16 cellular contexts compared by ENCODE assay signal in the genomic region with DNA sequence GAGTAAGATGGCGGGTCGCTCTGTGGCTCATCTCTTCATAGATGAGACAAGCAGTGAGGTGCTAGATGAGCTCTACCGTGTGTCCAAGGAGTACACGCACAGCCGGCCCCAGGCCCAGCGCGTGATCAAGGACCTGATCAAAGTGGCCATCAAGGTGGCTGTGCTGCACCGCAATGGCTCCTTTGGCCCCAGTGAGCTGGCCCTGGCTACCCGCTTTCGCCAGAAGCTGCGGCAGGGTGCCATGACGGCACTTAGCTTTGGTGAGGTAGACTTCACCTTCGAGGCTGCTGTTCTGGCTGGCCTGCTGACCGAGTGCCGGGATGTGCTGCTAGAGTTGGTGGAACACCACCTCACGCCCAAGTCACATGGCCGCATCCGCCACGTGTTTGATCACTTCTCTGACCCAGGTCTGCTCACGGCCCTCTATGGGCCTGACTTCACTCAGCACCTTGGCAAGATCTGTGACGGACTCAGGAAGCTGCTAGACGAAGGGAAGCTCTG. TPM values are rescaled to one million over a fixed set of nuclear protein-coding genes. Genes with fewer than 3 reads are reported as not detected.
DNase-seq lines count a peak whose midpoint lies in the region; ATAC-seq and TF ChIP-seq lines count a peak whose summit lies in the region.
"Had no signal": no experiment of that assay in that cellular context is flagged by ENCODE, and none has a peak within 500 bp of the region (broad histone marks: within the 10 kb centered on the region; RNA-seq: fewer than 3 reads in every experiment).

No MANE protein-coding gene starts in this region.

- no peak for TF ChIP-seq POLR2A in spleen (IDR thresholded peaks at IDR 0.05)

- H3K4me3 ChIP-seq in coronary artery (no peak overlapping the region), spleen (peak overlapping the region in 5 of 8 donors; percentile 55 to 91 (median 67))

- peaks cover 15 to 82% (median 58%) of the 10 kb centered on the region in 6 donors for H3K4me1 ChIP-seq in spleen

- no peak for ATAC-seq in activated CD4-positive, alpha-beta T cell treated with anti-CD3 and anti-CD28 coated beads for 36 hours
- ATAC-seq in GM21717 (IDR thresholded peaks at IDR 0.05; ENCODE audit: unreplicated experiment), result no peak

- H3K4me1 Mint-ChIP-seq in activated CD4-positive, alpha-beta T cell treated with anti-CD3 and anti-CD28 coated beads for 36 hours, result peaks cover 59% of the 10 kb centered on the region
- H3K4me1 Mint-ChIP-seq: mesothelial cell of epicardium had no signal

- no peaks in the 10 kb centered on the region for H3K27me3 ChIP-seq in spleen (replicated peaks in 1 of 7)
- H3K27me3 ChIP-seq: heart left ventricle had no signal

- peak; percentile 61 for DNase-seq in activated CD4-positive, alpha-beta T cell treated with anti-CD3 and anti-CD28 coated beads for 36 hours
- DNase-seq in activated CD4-positive, alpha-beta T cell treated with anti-CD3 and anti-CD28 coated beads, Interleukin-2, amount 50 U/mL, for 1 hour, result no peak
- DNase-seq in RPMI8226 (peak; percentile 49), coronary artery (ENCODE audit: low spot score) (peak; percentile 68), spleen (peak; percentile 78), NCI-H226 (no peak), cortex of kidney (lab: John Stamatoyannopoulos, UW) (no peak)
- DNase-seq: GOT3, heart left ventricle, KG1 had no signal

- no peaks in the 10 kb centered on the region for H3K9me3 ChIP-seq in spleen
- H3K9me3 ChIP-seq: heart left ventricle had no signal

- intact Hi-C loops in activated CD4-positive, alpha-beta T cell treated with anti-CD3 and anti-CD28 coated beads for 36 hours (cut with DNase I, micrococcal nuclease), result loop anchor here (5.0 kb wide), 3 partner anchors 38 to 596 kb away; a partner anchor contains a TSS
- intact Hi-C loops in spleen (cut with DNase I; ENCODE audit: low total_unique reads), result loop anchor here (5.0 kb wide), 1 partner anchor 56 kb away; no protein-coding TSS in a partner anchor

- 84 to 89% (median 86%) methylated on average over 19 to 22 of the region's 22 CpGs for WGBS in spleen, 5 donors

- no peak for TF ChIP-seq CTCF in coronary artery (IDR thresholded peaks at IDR 0.05)
- no peak for TF ChIP-seq CTCF in spleen (IDR thresholded peaks at IDR 0.05 in 8 of 11, conservative IDR thresholded peaks at IDR 0.05 in 3 of 11)

- peaks cover 0 to 68% (median 23%) of the 10 kb centered on the region in 6 donors for H3K36me3 ChIP-seq in spleen

- peak overlapping the region; percentile 99 for H3K27ac Mint-ChIP-seq in activated CD4-positive, alpha-beta T cell treated with anti-CD3 and anti-CD28 coated beads for 36 hours
- H3K27ac Mint-ChIP-seq: mesothelial cell of epicardium had no signal

- H3K9me3 Mint-ChIP-seq in activated CD4-positive, alpha-beta T cell treated with anti-CD3 and anti-CD28 coated beads for 36 hours (ENCODE audit: low read depth), result no peaks in the 10 kb centered on the region
- H3K9me3 Mint-ChIP-seq: mesothelial cell of epicardium had no signal

- POLR2A ChIA-PET in activated CD4-positive, alpha-beta T cell treated with anti-CD3 and anti-CD28 coated beads for 36 hours (lab: Charles Lee), result interaction anchor here (0.5 to 2.9 kb wide), 5 partner anchors 28 to 121 kb away, joined by 3 to 9 read pairs (median 5); no protein-coding TSS in a partner anchor

- peaks cover 52% of the 10 kb centered on the region for H3K36me3 Mint-ChIP-seq in activated CD4-positive, alpha-beta T cell treated with anti-CD3 and anti-CD28 coated beads for 36 hours (ENCODE audit: low read depth)

- CTCF ChIA-PET in activated CD4-positive, alpha-beta T cell treated with anti-CD3 and anti-CD28 coated beads for 36 hours (lab: Charles Lee), result interaction anchor here (0.6 to 8.0 kb wide), 6 partner anchors 10 to 445 kb away, joined by 3 to 195 read pairs (median 4); a partner anchor contains a TSS

- H3K4me3 Mint-ChIP-seq in activated CD4-positive, alpha-beta T cell treated with anti-CD3 and anti-CD28 coated beads for 36 hours, result peak overlapping the region; percentile 88
- H3K4me3 Mint-ChIP-seq: mesothelial cell of epicardium had no signal

- H3K27ac ChIP-seq in coronary artery (peak overlapping the region in 1 of 2 donors; percentile 39), spleen (peak overlapping the region in 7 of 8 donors; percentile 83 to 94 (median 85))

- no peaks in the 10 kb centered on the region for H3K27me3 Mint-ChIP-seq in activated CD4-positive, alpha-beta T cell treated with anti-CD3 and anti-CD28 coated beads for 36 hours

RNA-seq across cellular contexts. Expression of a gene that starts 2.4 kb away (rescaled TPM):
- total RNA-seq in activated CD4-positive, alpha-beta T cell treated with anti-CD3 and anti-CD28 coated beads for 36 hours, result 10 to 100 TPM; 18.4 to 19.2 TPM
- 10 to 100 TPM; 26.3 to 48.0 (median 35.3) TPM for total RNA-seq in spleen
- polyA plus RNA-seq in spleen, result 10 to 100 TPM; 58.8 to 63.4 (median 61.9) TPM
- total RNA-seq: A673, mesothelial cell of epicardium, NCI-H460, SK-MEL-5 had no signal

RNA-seq across cellular contexts. Expression of a gene that starts 6.9 kb away (rescaled TPM):
- total RNA-seq in activated CD4-positive, alpha-beta T cell treated with anti-CD3 and anti-CD28 coated beads for 36 hours, result 1 to 10 TPM; 4.3 to 5.1 TPM
- 10 to 100 TPM in 1 of 7 donors, 1 to 10 TPM in 6; 3.7 to 10.0 (median 4.6) TPM for total RNA-seq in spleen
- polyA plus RNA-seq in spleen, result 1 to 10 TPM; 2.5 to 4.8 (median 2.8) TPM

RNA-seq across cellular contexts. Expression of a gene that starts 7.1 kb away (rescaled TPM):
- total RNA-seq in activated CD4-positive, alpha-beta T cell treated with anti-CD3 and anti-CD28 coated beads for 36 hours, result 10 to 100 TPM; 64.3 to 90.8 TPM
- total RNA-seq in spleen, result 10 to 100 TPM; 36.2 to 63.5 (median 41.5) TPM
- polyA plus RNA-seq in spleen, result 10 to 100 TPM; 64.9 to 96.2 (median 74.6) TPM

RNA-seq across cellular contexts. Expression of a gene that starts 12.4 kb away (rescaled TPM):
- 1 to 10 TPM; 3.2 to 3.5 TPM for total RNA-seq in activated CD4-positive, alpha-beta T cell treated with anti-CD3 and anti-CD28 coated beads for 36 hours
- total RNA-seq in spleen, result 1 to 10 TPM; 2.0 to 9.4 (median 4.1) TPM
- 1 to 10 TPM; 3.2 to 5.8 (median 4.4) TPM for polyA plus RNA-seq in spleen

RNA-seq across cellular contexts. Expression of a gene that starts 17.0 kb away (rescaled TPM):
- total RNA-seq in activated CD4-positive, alpha-beta T cell treated with anti-CD3 and anti-CD28 coated beads for 36 hours, result 1 to 10 TPM in 1 of 2 experiments, under 1 TPM in 1; 0.69 to 2.3 TPM
- total RNA-seq in spleen, result 1 to 10 TPM in 1 of 7 donors, under 1 TPM in 3, not detected in 3; 0.60 to 2.0 (median 0.86) TPM
- polyA plus RNA-seq in spleen, result under 1 TPM; 0.44 to 0.99 (median 0.76) TPM
- total RNA-seq: dermis microvascular lymphatic vessel endothelial cell, NCI-H460 had no signal
- polyA plus RNA-seq: heart left ventricle had no signal

Comparison
In these comparisons a context has a peak if more than half of its experiments do, and no peak if none do; other contexts are left out.
1. DNase-seq: peak in activated CD4-positive, alpha-beta T cell treated with anti-CD3 and anti-CD28 coated beads for 36 hours (single experiment), RPMI8226 (single experiment), coronary artery (single experiment) and spleen (single experiment); none in activated CD4-positive, alpha-beta T cell treated with anti-CD3 and anti-CD28 coated beads, Interleukin-2, amount 50 U/mL, for 1 hour (single experiment), NCI-H226 (single experiment) and cortex of kidney (single experiment).